Comparison of ENCODE assay signal across 1 cellular context in genomic region chr3:4732974-4733373, GRCh38.
TF ChIP-seq lines count a peak whose summit lies in the region.

No MANE protein-coding gene starts in this region.

TF ChIP-seq in WTC11, 78 proteins besides CTCF, POLR2A, EP300 and RAD21 (continued from another document):
- TF ChIP-seq AR (CRISPR knock-in tag; IDR thresholded peaks at IDR 0.05) (no peak), JUN (CRISPR knock-in tag; IDR thresholded peaks at IDR 0.05) (no peak), HMGXB4 (CRISPR knock-in tag; IDR thresholded peaks at IDR 0.05) (no peak), KAT7 (CRISPR knock-in tag; IDR thresholded peaks at IDR 0.05; ENCODE audit: borderline replicate concordance) (no peak), PRDM15 (CRISPR knock-in tag; IDR thresholded peaks at IDR 0.05) (no peak), ZNF317 (CRISPR knock-in tag; IDR thresholded peaks at IDR 0.05; ENCODE audit: borderline replicate concordance, low read depth) (no peak)
